21 cellular contexts compared by ENCODE assay signal in the genomic region with DNA sequence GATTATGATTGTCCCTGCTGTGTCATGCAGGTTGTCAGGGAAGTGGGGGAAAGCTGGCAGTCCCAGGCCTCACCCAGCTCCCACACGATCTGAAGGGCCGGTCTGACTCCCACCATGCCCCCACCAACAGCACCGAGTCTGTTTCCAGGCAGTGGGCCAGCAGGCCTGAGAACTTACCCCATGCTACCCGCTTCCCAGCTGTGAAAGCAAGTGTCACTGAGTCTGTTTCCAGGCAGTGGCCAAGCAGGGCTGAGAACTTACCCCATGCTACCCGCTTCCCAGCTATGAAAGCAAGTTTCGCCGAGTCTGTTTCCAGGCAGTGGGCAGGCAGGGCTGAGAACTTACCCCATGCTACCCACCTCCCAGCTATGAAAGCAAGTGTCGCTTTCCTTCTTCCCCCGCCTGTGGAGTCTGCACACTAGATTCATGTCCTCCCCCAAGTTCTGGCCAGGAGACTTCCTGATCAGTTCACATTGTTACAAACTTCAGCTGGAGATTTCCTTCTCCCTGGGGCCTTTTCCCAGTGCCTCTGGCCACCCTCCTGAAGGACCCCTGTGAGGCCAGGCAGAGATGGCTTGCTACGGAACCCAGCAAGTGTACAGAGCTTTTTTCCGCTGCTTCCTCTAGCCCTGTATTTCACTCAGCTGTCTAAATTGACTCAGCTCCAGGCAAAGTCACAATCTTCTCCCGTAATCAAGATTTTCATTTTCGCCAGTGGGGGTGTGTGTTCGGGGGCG.
DNase-seq lines count a peak whose midpoint lies in the region; ATAC-seq and TF ChIP-seq lines count a peak whose summit lies in the region.
"Had no signal": no experiment of that assay in that cellular context is flagged by ENCODE, and none has a peak within 500 bp of the region (broad histone marks: within the 10 kb centered on the region; RNA-seq: fewer than 3 reads in every experiment).

No MANE protein-coding gene starts in this region.

- H3K27ac ChIP-seq in GM23338 (ENCODE audit: low read depth) (no peak overlapping the region), mesenchymal stem cell (ENCODE audit: low read length, poor library complexity, severe bottlenecking) (no peak overlapping the region), substantia nigra (ENCODE audit: low read depth, low read length, poor library complexity, severe bottlenecking) (peak overlapping the region; percentile 26), sigmoid colon (no peak overlapping the region)
- H3K27ac ChIP-seq: KMS-11, psoas muscle had no signal

- H3K36me3 Mint-ChIP-seq in GM23338 (ENCODE audit: low read depth), result no peaks in the 10 kb centered on the region
- H3K36me3 Mint-ChIP-seq in brain, result peaks cover 39% of the 10 kb centered on the region
- H3K36me3 Mint-ChIP-seq: CD4-positive, CD25-positive, alpha-beta regulatory T cell had no signal

- H3K9me3 Mint-ChIP-seq in GM23338 (no peaks in the 10 kb centered on the region), brain (peaks cover 12 to 36% (median 27%) of the 10 kb centered on the region in 5 experiments)
- H3K9me3 Mint-ChIP-seq: activated CD4-positive, alpha-beta memory T cell treated with anti-CD3 and anti-CD28 coated beads, Interleukin-2, amount 10 ng/mL, durations not matched to agents 7 days and 5 days had no signal

- no peaks in the 10 kb centered on the region for H3K36me3 ChIP-seq in GM23338 (ENCODE audit: insufficient read depth)
- H3K36me3 ChIP-seq in mesenchymal stem cell (ENCODE audit: control insufficient read depth in 1 of 2, insufficient read depth in 2 of 2, low read depth in 1 of 2, low read length in 2 of 2), result no peaks in the 10 kb centered on the region
- H3K36me3 ChIP-seq in sigmoid colon, result no peaks in the 10 kb centered on the region
- H3K36me3 ChIP-seq: esophagus squamous epithelium had no signal

- H3K9me2 ChIP-seq in GM23338 (ENCODE audit: insufficient read depth), result no peaks in the 10 kb centered on the region

- no peak for TF ChIP-seq CTCF in GM23338 (conservative IDR thresholded peaks at IDR 0.05; ENCODE audit: low read depth in 2 of 2)
- no peak for TF ChIP-seq CTCF in brain (conservative IDR thresholded peaks at IDR 0.05)
- TF ChIP-seq CTCF in GM20000 (IDR thresholded peaks at IDR 0.05; ENCODE audit: extremely low read depth, missing control alignments), result no peak
- no peak for TF ChIP-seq CTCF in sigmoid colon (IDR thresholded peaks at IDR 0.05)

- H2BK15ac ChIP-seq in mesenchymal stem cell (ENCODE audit: low read depth, poor library complexity, severe bottlenecking), result no peak overlapping the region

- no peaks in the 10 kb centered on the region for H3K79me2 ChIP-seq in GM23338 (replicated peaks; ENCODE audit: insufficient read depth)

- no peak overlapping the region for H2BK120ac ChIP-seq in mesenchymal stem cell (ENCODE audit: low read depth, low read length)

- no peak overlapping the region for H2AFZ ChIP-seq in GM23338
- H2AFZ ChIP-seq in mesenchymal stem cell (ENCODE audit: low read depth, low read length), result no peak overlapping the region

- H3K27me3 ChIP-seq in GM23338 (ENCODE audit: insufficient read depth) (no peaks in the 10 kb centered on the region), mesenchymal stem cell (ENCODE audit: control insufficient read depth in 1 of 2, insufficient read depth in 1 of 2, low read length in 2 of 2) (no peaks in the 10 kb centered on the region), sigmoid colon (no peaks in the 10 kb centered on the region)
- H3K27me3 ChIP-seq: esophagus squamous epithelium had no signal

- H3K27me3 Mint-ChIP-seq in GM23338 (ENCODE audit: insufficient read depth, low read depth, poor library complexity) (no peaks in the 10 kb centered on the region), brain (no peaks in the 10 kb centered on the region)
- H3K27me3 Mint-ChIP-seq: activated CD4-positive, alpha-beta memory T cell treated with anti-CD3 and anti-CD28 coated beads, Interleukin-2, amount 10 ng/mL, durations not matched to agents 7 days and 5 days; activated naive CD8-positive, alpha-beta T cell treated with anti-CD3 and anti-CD28 coated beads, Interleukin-2, amount 50 U/mL, for 24 hours; CD4-positive, CD25-positive, alpha-beta regulatory T cell had no signal

- no peak overlapping the region for H3K4me3 ChIP-seq in GM23338
- peak overlapping the region in 1 of 2 experiments; percentile 69 for H3K4me3 ChIP-seq in mesenchymal stem cell (ENCODE audit: insufficient read depth in 1 of 2, low read depth in 1 of 2, low read length in 2 of 2)
- no peak overlapping the region for H3K4me3 ChIP-seq in sigmoid colon
- H3K4me3 ChIP-seq: esophagus squamous epithelium, psoas muscle had no signal

- H3K23ac ChIP-seq in mesenchymal stem cell (ENCODE audit: low read length in 2 of 2), result no peak overlapping the region

- no peak overlapping the region for H4K91ac ChIP-seq in mesenchymal stem cell (ENCODE audit: low read length)

- H3K9ac ChIP-seq in mesenchymal stem cell (ENCODE audit: low read length), result peak overlapping the region; percentile 59
- H3K9ac ChIP-seq: KMS-11 had no signal

- H3K4me3 Mint-ChIP-seq in GM23338 (no peak overlapping the region), brain (no peak overlapping the region)
- H3K4me3 Mint-ChIP-seq: activated CD4-positive, alpha-beta memory T cell treated with anti-CD3 and anti-CD28 coated beads, Interleukin-2, amount 10 ng/mL, durations not matched to agents 7 days and 5 days; activated naive CD8-positive, alpha-beta T cell treated with anti-CD3 and anti-CD28 coated beads, Interleukin-2, amount 50 U/mL, for 24 hours; CD4-positive, CD25-positive, alpha-beta regulatory T cell had no signal

- H3K27ac Mint-ChIP-seq in GM23338, result 0 out of 2 replicates have a peak overlapping the region, but pooled peaks have one; percentile 6
- H3K27ac Mint-ChIP-seq in brain, result peak overlapping the region in 4 of 5 experiments; percentile 25 to 87 (median 59)
- H3K27ac Mint-ChIP-seq: activated CD4-positive, alpha-beta memory T cell treated with anti-CD3 and anti-CD28 coated beads, Interleukin-2, amount 10 ng/mL, durations not matched to agents 7 days and 5 days; activated naive CD8-positive, alpha-beta T cell treated with anti-CD3 and anti-CD28 coated beads, Interleukin-2, amount 50 U/mL, for 24 hours; CD4-positive, CD25-positive, alpha-beta regulatory T cell had no signal

- H3F3A ChIP-seq in GM23338 (replicated peaks; ENCODE audit: low read depth), result no peaks in the 10 kb centered on the region

- WGBS in mesenchymal stem cell, result 93% methylated on average over 15 of the region's 15 CpGs
- 92 to 95% methylated on average over 15 of the region's 15 CpGs for WGBS in sigmoid colon, 2 donors

- no peak overlapping the region for H3K18ac ChIP-seq in mesenchymal stem cell (ENCODE audit: low read depth in 1 of 2, low read length in 2 of 2)

- no peaks in the 10 kb centered on the region for H3K79me1 ChIP-seq in mesenchymal stem cell (replicated peaks; ENCODE audit: low read length, poor library complexity, severe bottlenecking)

- DNase-seq in GM23338 (ENCODE audit: low spot score), result no peak
- no peak for DNase-seq in mesenchymal stem cell
- peak in 30 of 49 donors; percentile 4 to 82 (median 26) for DNase-seq in substantia nigra (lab: John Stamatoyannopoulos, UW)
- no peak for DNase-seq in GM20000 (ENCODE audit: low spot score)
- DNase-seq in sigmoid colon, result no peak
- no peak for DNase-seq in SHP77 (lab: John Stamatoyannopoulos, UW)
- DNase-seq: activated CD4-positive, alpha-beta memory T cell treated with anti-CD3 and anti-CD28 coated beads, Interleukin-2, amount 10 ng/mL, durations not matched to agents 7 days and 5 days; activated effector memory CD4-positive, alpha-beta T cell treated with anti-CD3 and anti-CD28 coated beads, Interleukin-2, amount 50 U/mL, for 16 hours; activated naive CD8-positive, alpha-beta T cell treated with anti-CD3 and anti-CD28 coated beads, Interleukin-2, amount 50 U/mL, for 24 hours; CD4-positive, CD25-positive, alpha-beta regulatory T cell; esophagus squamous epithelium; NCI-H146; NCI-H526; psoas muscle; SIG-M5; stimulated activated CD4-positive, alpha-beta T cell treated with anti-CD3 and anti-CD28 coated beads, Interleukin-2, amount 100 ng/mL, for 24 hours; SW 1271 had no signal

- H3K4me1 Mint-ChIP-seq in GM23338 (peaks cover 12% of the 10 kb centered on the region), brain (peaks cover 32% of the 10 kb centered on the region)
- H3K4me1 Mint-ChIP-seq: activated naive CD8-positive, alpha-beta T cell treated with anti-CD3 and anti-CD28 coated beads, Interleukin-2, amount 50 U/mL, for 24 hours; CD4-positive, CD25-positive, alpha-beta regulatory T cell had no signal

- no peak overlapping the region for H3K4ac ChIP-seq in mesenchymal stem cell (ENCODE audit: low read depth in 1 of 2, low read length in 2 of 2)

- no peak overlapping the region for H3K14ac ChIP-seq in mesenchymal stem cell (ENCODE audit: low read length in 2 of 2)

- no peak overlapping the region for H3K4me2 ChIP-seq in GM23338
- H3K4me2 ChIP-seq in mesenchymal stem cell (ENCODE audit: low read length, poor library complexity, severe bottlenecking), result no peak overlapping the region
- H3K4me2 ChIP-seq: KMS-11 had no signal

- no peak overlapping the region for H4K8ac ChIP-seq in mesenchymal stem cell (ENCODE audit: low read length)

- intact Hi-C loops in sigmoid colon (cut with DNase I), result loop anchor here (10.0 kb wide), 1 partner anchor 437 kb away; the partner anchor contains the start of gene TMTC2

- no peaks in the 10 kb centered on the region for H4K20me1 ChIP-seq in GM23338 (replicated peaks; ENCODE audit: insufficient read depth)

- H2AK5ac ChIP-seq in mesenchymal stem cell (ENCODE audit: low read length, severe bottlenecking), result no peak overlapping the region

- TF ChIP-seq EP300 in sigmoid colon (IDR thresholded peaks at IDR 0.05), result no peak

- no peak for ATAC-seq in GM23338
- ATAC-seq: activated CD4-positive, CD25-positive, alpha-beta regulatory T cell treated with anti-CD3 and anti-CD28 coated beads, Interleukin-2, amount 50 U/mL, for 24 hours; activated naive CD8-positive, alpha-beta T cell treated with anti-CD3 and anti-CD28 coated beads, Interleukin-2, amount 50 U/mL, for 24 hours; Panc1; psoas muscle had no signal

- H3K9me3 ChIP-seq in mesenchymal stem cell (ENCODE audit: control insufficient read depth, low read length) (no peaks in the 10 kb centered on the region), sigmoid colon (no peaks in the 10 kb centered on the region)
- H3K9me3 ChIP-seq: esophagus squamous epithelium, psoas muscle had no signal

- no peaks in the 10 kb centered on the region for H3K4me1 ChIP-seq in GM23338 (ENCODE audit: insufficient read depth)
- no peaks in the 10 kb centered on the region for H3K4me1 ChIP-seq in mesenchymal stem cell (ENCODE audit: control insufficient read depth, insufficient read depth, low read depth, low read length)
- no peaks in the 10 kb centered on the region for H3K4me1 ChIP-seq in sigmoid colon
- H3K4me1 ChIP-seq: esophagus squamous epithelium, psoas muscle had no signal

- no peak overlapping the region for H2BK12ac ChIP-seq in mesenchymal stem cell (ENCODE audit: low read length in 2 of 2)

- no peak overlapping the region for H2BK5ac ChIP-seq in mesenchymal stem cell (ENCODE audit: low read depth, low read length, poor library complexity, severe bottlenecking)

- no peak for TF ChIP-seq POLR2A in sigmoid colon (IDR thresholded peaks at IDR 0.05)

TF ChIP-seq in GM23338, 12 proteins besides CTCF, POLR2A, EP300 and RAD21 (continues in another document):
- TF ChIP-seq NANOG (IDR thresholded peaks at IDR 0.05; ENCODE audit: borderline replicate concordance), result no peak
- TF ChIP-seq ZNF331 (CRISPR knock-in tag; IDR thresholded peaks at IDR 0.05; ENCODE audit: low read depth), result no peak

Comparison
In these comparisons a context has a peak if more than half of its experiments do, and no peak if none do; other contexts are left out.
1. DNase-seq: peak in substantia nigra (30 of 49); none in GM23338 (single experiment), mesenchymal stem cell (single experiment), GM20000 (single experiment), sigmoid colon (single experiment) and SHP77 (0 of 2).